In the genomic region with DNA sequence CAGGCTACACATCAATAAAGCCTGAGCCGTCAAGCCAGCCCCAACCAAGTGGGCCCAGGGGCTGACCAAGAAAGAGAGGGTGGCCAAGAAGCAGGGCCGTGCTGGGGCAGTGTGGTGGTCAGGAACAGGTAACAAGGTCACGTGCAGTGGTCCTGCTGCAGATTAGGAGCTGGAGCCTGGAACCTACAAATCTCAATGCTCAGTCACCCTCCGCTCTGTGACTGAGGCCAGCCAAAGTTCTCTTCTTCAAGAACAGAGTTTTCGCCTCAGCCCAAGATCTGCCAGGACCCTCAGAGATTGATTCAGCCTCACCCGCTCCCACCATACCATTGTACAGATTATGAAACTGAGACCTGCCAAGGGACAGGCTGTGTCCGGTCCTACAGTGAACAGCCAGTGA, we compare ENCODE assay signal across 1 cellular context.
TF ChIP-seq lines count a peak whose summit lies in the region.

No MANE protein-coding gene starts in this region.

TF ChIP-seq in HepG2, 621 proteins besides CTCF, POLR2A, EP300 and RAD21:
- TF ChIP-seq FOXO1 (CRISPR knock-in tag; IDR thresholded peaks at IDR 0.05) (no peak), ZNF629 (CRISPR knock-in tag; conservative IDR thresholded peaks at IDR 0.05) (peak; percentile 24; the same call in 1 of the 2 replicates)
